In genomic region chr20:47583551-47583950, GRCh38 we compare ENCODE assay signal across 19 cellular contexts.
DNase-seq lines count a peak whose midpoint lies in the region; ATAC-seq and TF ChIP-seq lines count a peak whose summit lies in the region.
"Had no signal": no experiment of that assay in that cellular context is flagged by ENCODE, and none has a peak within 500 bp of the region (broad histone marks: within the 10 kb centered on the region; RNA-seq: fewer than 3 reads in every experiment).

No MANE protein-coding gene starts in this region.

- H3K36me3 Mint-ChIP-seq in CD4-positive, alpha-beta T cell (ENCODE audit: low read depth), result peaks cover 55% of the 10 kb centered on the region
- peaks cover 37% of the 10 kb centered on the region for H3K36me3 Mint-ChIP-seq in Calu3 (ENCODE audit: insufficient read depth, unreplicated experiment)
- peaks cover 36% of the 10 kb centered on the region for H3K36me3 Mint-ChIP-seq in activated T-helper 1 cell treated with anti-CD3 and anti-CD28 coated beads, Interleukin-12 subunit alpha, Interleukin-12 subunit beta, Interleukin-2, Interleukin-4 antibody, amounts not matched to agents 30 ng/mL and 10 ng/mL and 1 ng/mL, durations not matched to agents 14 hours and 24 hours and 36 hours (ENCODE audit: low read depth)
- peaks cover 14% of the 10 kb centered on the region for H3K36me3 Mint-ChIP-seq in mesothelial cell of epicardium

- no peak for ATAC-seq in CD4-positive, alpha-beta T cell (ENCODE audit: poor library complexity)
- ATAC-seq in left colon, result no peak

- H3K27ac ChIP-seq in CD4-positive, alpha-beta T cell (ENCODE audit: low read depth, low read length), result no peak overlapping the region
- H3K27ac ChIP-seq: coronary artery, hepatocyte, KMS-11, prostate gland had no signal

- no peaks in the 10 kb centered on the region for H3K27me3 ChIP-seq in CD4-positive, alpha-beta T cell (ENCODE audit: control insufficient read depth, insufficient read depth, low read length)
- H3K27me3 ChIP-seq: hepatocyte had no signal

- no peaks in the 10 kb centered on the region for H3K9me3 ChIP-seq in CD4-positive, alpha-beta T cell (ENCODE audit: control insufficient read depth, low read length)
- H3K9me3 ChIP-seq: prostate gland had no signal

- POLR2A ChIA-PET in CD4-positive, alpha-beta T cell (lab: Charles Lee), result no interaction called here

- H3K4me1 Mint-ChIP-seq in CD4-positive, alpha-beta T cell (ENCODE audit: low read depth), result peaks cover 40% of the 10 kb centered on the region
- H3K4me1 Mint-ChIP-seq in Calu3 (ENCODE audit: low read depth, unreplicated experiment) (peaks cover 44% of the 10 kb centered on the region), mesothelial cell of epicardium (peaks cover 45% of the 10 kb centered on the region)
- H3K4me1 Mint-ChIP-seq in activated T-helper 1 cell treated with anti-CD3 and anti-CD28 coated beads, Interleukin-12 subunit alpha, Interleukin-12 subunit beta, Interleukin-2, Interleukin-4 antibody, amounts not matched to agents 30 ng/mL and 10 ng/mL and 1 ng/mL, durations not matched to agents 14 hours and 24 hours and 36 hours (ENCODE audit: low read depth), result peaks cover 47% of the 10 kb centered on the region

- no peaks in the 10 kb centered on the region for H3K9me3 Mint-ChIP-seq in CD4-positive, alpha-beta T cell
- H3K9me3 Mint-ChIP-seq in Calu3 (ENCODE audit: low read depth, unreplicated experiment) (no peaks in the 10 kb centered on the region), mesothelial cell of epicardium (no peaks in the 10 kb centered on the region)
- H3K9me3 Mint-ChIP-seq in activated T-helper 1 cell treated with anti-CD3 and anti-CD28 coated beads, Interleukin-12 subunit alpha, Interleukin-12 subunit beta, Interleukin-2, Interleukin-4 antibody, amounts not matched to agents 30 ng/mL and 10 ng/mL and 1 ng/mL, durations not matched to agents 14 hours and 24 hours and 36 hours, result no peaks in the 10 kb centered on the region

- CTCF ChIA-PET in CD4-positive, alpha-beta T cell (lab: Charles Lee), result no interaction called here
- CTCF ChIA-PET in Calu3 (lab: Charles Lee), result no interaction called here

- intact Hi-C loops in CD4-positive, alpha-beta T cell (cut with DNase I, micrococcal nuclease), result no loop called here
- intact Hi-C loops in Calu3 (cut with micrococcal nuclease; ENCODE audit: unreplicated experiment), result no loop called here
- intact Hi-C loops in activated T-helper 1 cell treated with anti-CD3 and anti-CD28 coated beads, Interleukin-12 subunit alpha, Interleukin-12 subunit beta, Interleukin-2, Interleukin-4 antibody, amounts not matched to agents 30 ng/mL and 10 ng/mL and 1 ng/mL, durations not matched to agents 14 hours and 24 hours and 36 hours (cut with micrococcal nuclease), result no loop called here
- intact Hi-C loops in left colon (cut with DNase I, micrococcal nuclease), result no loop called here

- peak overlapping the region; percentile 34 for H3K27ac Mint-ChIP-seq in CD4-positive, alpha-beta T cell
- H3K27ac Mint-ChIP-seq in Calu3 (ENCODE audit: unreplicated experiment) (peak overlapping the region; percentile 35), mesothelial cell of epicardium (peak overlapping the region; percentile 85)
- H3K27ac Mint-ChIP-seq in activated T-helper 1 cell treated with anti-CD3 and anti-CD28 coated beads, Interleukin-12 subunit alpha, Interleukin-12 subunit beta, Interleukin-2, Interleukin-4 antibody, amounts not matched to agents 30 ng/mL and 10 ng/mL and 1 ng/mL, durations not matched to agents 14 hours and 24 hours and 36 hours, result peak overlapping the region; percentile 73

- no peaks in the 10 kb centered on the region for H3K27me3 Mint-ChIP-seq in CD4-positive, alpha-beta T cell
- no peaks in the 10 kb centered on the region for H3K27me3 Mint-ChIP-seq in Calu3 (ENCODE audit: unreplicated experiment)
- no peaks in the 10 kb centered on the region for H3K27me3 Mint-ChIP-seq in activated T-helper 1 cell treated with anti-CD3 and anti-CD28 coated beads, Interleukin-12 subunit alpha, Interleukin-12 subunit beta, Interleukin-2, Interleukin-4 antibody, amounts not matched to agents 30 ng/mL and 10 ng/mL and 1 ng/mL, durations not matched to agents 14 hours and 24 hours and 36 hours (ENCODE audit: insufficient read depth)
- no peaks in the 10 kb centered on the region for H3K27me3 Mint-ChIP-seq in mesothelial cell of epicardium (ENCODE audit: low read depth)

- no peak overlapping the region for H3K4me3 Mint-ChIP-seq in CD4-positive, alpha-beta T cell
- no peak overlapping the region for H3K4me3 Mint-ChIP-seq in Calu3 (ENCODE audit: low read depth, unreplicated experiment)
- no peak overlapping the region for H3K4me3 Mint-ChIP-seq in activated T-helper 1 cell treated with anti-CD3 and anti-CD28 coated beads, Interleukin-12 subunit alpha, Interleukin-12 subunit beta, Interleukin-2, Interleukin-4 antibody, amounts not matched to agents 30 ng/mL and 10 ng/mL and 1 ng/mL, durations not matched to agents 14 hours and 24 hours and 36 hours
- no peak overlapping the region for H3K4me3 Mint-ChIP-seq in mesothelial cell of epicardium

- BruUV-seq in Calu3 (replicated peaks; lab: Mats Ljungman, UMichigan), result no TSS peak

- no peak for TF ChIP-seq CTCF in CD4-positive, alpha-beta T cell (IDR thresholded peaks at IDR 0.05)
- TF ChIP-seq CTCF in Calu3 (IDR thresholded peaks at IDR 0.05; ENCODE audit: unreplicated experiment), result no peak
- TF ChIP-seq CTCF in mesothelial cell of epicardium (IDR thresholded peaks at IDR 0.05; ENCODE audit: unreplicated experiment), result no peak

- no peak for DNase-seq in CD4-positive, alpha-beta T cell
- no peak for DNase-seq in Calu3
- DNase-seq in activated T-helper 1 cell treated with anti-CD3 and anti-CD28 coated beads, Interleukin-12 subunit alpha, Interleukin-12 subunit beta, Interleukin-2, Interleukin-4 antibody, amounts not matched to agents 30 ng/mL and 10 ng/mL and 1 ng/mL, durations not matched to agents 14 hours and 24 hours and 36 hours (ENCODE audit: low spot score), result no peak
- DNase-seq in mesothelial cell of epicardium (ENCODE audit: low spot score in 2 of 2, unreplicated experiment in 2 of 2), result no peak
- no peak for DNase-seq in hepatic stellate cell (ENCODE audit: low spot score)
- no peak for DNase-seq in left colon
- no peak for DNase-seq in SKM-1 treated with dmso at 0.1 percent for 144 hours (lab: John Stamatoyannopoulos, UW; ENCODE audit: unreplicated experiment)
- DNase-seq: activated CD4-positive, alpha-beta T cell treated with anti-CD3 and anti-CD28 coated beads for 48 hours; activated T-cell treated with anti-CD3 and anti-CD28 coated beads for 4 hours; AML-193; mesendoderm; NCI-H1048; NCI-H2029; NCI-H345; stimulated activated CD4-positive, alpha-beta T cell treated with anti-CD3 and anti-CD28 coated beads, Interleukin-4, amount 100 ng/mL, for 4 hours had no signal

Comparison
In these comparisons a context has a peak if more than half of its experiments do, and no peak if none do; other contexts are left out.
1. H3K27ac Mint-ChIP-seq: peak in every context shown above with its lines; median percentile 85 in mesothelial cell of epicardium; 73 in activated T-helper 1 cell treated with anti-CD3 and anti-CD28 coated beads, Interleukin-12 subunit alpha, Interleukin-12 subunit beta, Interleukin-2, Interleukin-4 antibody, amounts not matched to agents 30 ng/mL and 10 ng/mL and 1 ng/mL, durations not matched to agents 14 hours and 24 hours and 36 hours; 35 in Calu3; 34 in CD4-positive, alpha-beta T cell.